In genomic region chr11:66386171-66387069, GRCh38 we compare ENCODE assay signal across 8 cellular contexts. TPM values are rescaled to one million over a fixed set of nuclear protein-coding genes. Genes with fewer than 3 reads are reported as not detected.
DNase-seq lines count a peak whose midpoint lies in the region; ATAC-seq and TF ChIP-seq lines count a peak whose summit lies in the region.

No MANE protein-coding gene starts in this region.

- peak overlapping the region; percentile 18 for H3K4me3 Mint-ChIP-seq in CD8-positive, alpha-beta T cell

- DNase-seq in CD8-positive, alpha-beta T cell: peak; percentile 67 to 90 (median 81)
- DNase-seq in NT2/D1 (ENCODE audit: low read depth, low spot score) (peak; percentile 83), epithelial cell of esophagus (ENCODE audit: low read depth) (peak; percentile 81), mucosa of gallbladder (ENCODE audit: low spot score) (peak; percentile 86)
- peak; percentile 94 for DNase-seq in activated CD8-positive, alpha-beta memory T cell treated with anti-CD3 and anti-CD28 coated beads, Interleukin-2, amount 50 U/mL, for 48 hours
- DNase-seq in stimulated activated CD8-positive, alpha-beta memory T cell treated with anti-CD3 and anti-CD28 coated beads, Interleukin-4, amount 100 ng/mL, for 1 hour (ENCODE audit: low read depth in 2 of 2, low spot score in 1 of 2): peak; percentile 66 to 74

- no peaks in the 10 kb centered on the region for H3K9me3 Mint-ChIP-seq in CD8-positive, alpha-beta T cell

- no peak overlapping the region for H3K27ac ChIP-seq in CD8-positive, alpha-beta T cell (ENCODE audit: low read depth, low read length)
- no peak overlapping the region for H3K27ac ChIP-seq in HUES64 (ENCODE audit: low read depth, low read length)

- peak; percentile 75 for ATAC-seq in CD8-positive, alpha-beta T cell
- ATAC-seq in GM18861 (IDR thresholded peaks at IDR 0.05; ENCODE audit: unreplicated experiment): no peak

- intact Hi-C loops in CD8-positive, alpha-beta T cell (cut with DNase I, micrococcal nuclease): loop anchor here (1.0 to 5.0 kb wide), 5 partner anchors 14 to 59 kb away; partner anchors contain the start of genes B4GAT1 (in 2 of the 2) and BRMS1 (in 2 of the 2)

- WGBS in HUES64: 23% methylated on average over 20 of the region's 20 CpGs

- TF ChIP-seq CTCF in CD8-positive, alpha-beta T cell (IDR thresholded peaks at IDR 0.05): peak; percentile 77
- peak; percentile 98 for TF ChIP-seq CTCF in epithelial cell of esophagus (IDR thresholded peaks at IDR 0.05; ENCODE audit: insufficient read depth, low read depth, low read length, missing control alignments)

- POLR2A ChIA-PET in CD8-positive, alpha-beta T cell (lab: Charles Lee): interaction anchor here (0.7 to 2.9 kb wide), 6 partner anchors 13 to 93 kb away, joined by 3 to 14 read pairs (median 6); partner anchors contain the start of genes BRMS1 and SLC29A2

- CTCF ChIA-PET in CD8-positive, alpha-beta T cell (lab: Charles Lee): interaction anchor here (0.5 to 4.3 kb wide), 39 partner anchors 8 to 274 kb away, joined by 3 to 56 read pairs (median 5); partner anchors contain the start of genes BRMS1, CD248, DPP3 and SLC29A2

- H3K27me3 Mint-ChIP-seq in CD8-positive, alpha-beta T cell (ENCODE audit: low read depth): no peaks in the 10 kb centered on the region

- no peaks in the 10 kb centered on the region for H3K27me3 ChIP-seq in CD8-positive, alpha-beta T cell (ENCODE audit: insufficient read depth, low read length)
- H3K27me3 ChIP-seq in HUES64 (ENCODE audit: insufficient read depth, low read length): peaks cover 7% of the 10 kb centered on the region; the same call in 1 of the 2 replicates
- peaks cover 11% of the 10 kb centered on the region for H3K27me3 ChIP-seq in NT2/D1 (ENCODE audit: insufficient read depth, insufficient read length)

- no peak overlapping the region for H3K4me3 ChIP-seq in CD8-positive, alpha-beta T cell (ENCODE audit: low read depth, low read length)
- peak overlapping the region; percentile 33 for H3K4me3 ChIP-seq in HUES64 (ENCODE audit: low read length)
- H3K4me3 ChIP-seq in NT2/D1 (ENCODE audit: insufficient read length, low read depth): no peak overlapping the region
- peak overlapping the region; percentile 28 for H3K4me3 ChIP-seq in epithelial cell of esophagus (ENCODE audit: low read length)

- peaks cover 5% of the 10 kb centered on the region for H3K4me1 ChIP-seq in CD8-positive, alpha-beta T cell (ENCODE audit: insufficient read depth, low read length)
- H3K4me1 ChIP-seq in HUES64 (ENCODE audit: insufficient read depth, low read length): no peaks in the 10 kb centered on the region
- peaks cover 3% of the 10 kb centered on the region for H3K4me1 ChIP-seq in NT2/D1 (ENCODE audit: insufficient read depth, insufficient read length)

- no peak overlapping the region for H3K27ac Mint-ChIP-seq in CD8-positive, alpha-beta T cell

- H3K9ac ChIP-seq in HUES64 (ENCODE audit: low read depth, low read length): 0 out of 2 replicates have a peak overlapping the region, but pooled peaks have one; percentile 10
- peak overlapping the region; percentile 65 for H3K9ac ChIP-seq in NT2/D1 (ENCODE audit: insufficient read length, low read depth)

- no peaks in the 10 kb centered on the region for H3K36me3 Mint-ChIP-seq in CD8-positive, alpha-beta T cell

- peaks cover 8% of the 10 kb centered on the region for H3K4me1 Mint-ChIP-seq in CD8-positive, alpha-beta T cell (ENCODE audit: low read depth)

- H3K36me3 ChIP-seq in CD8-positive, alpha-beta T cell (ENCODE audit: insufficient read depth, low read length): no peaks in the 10 kb centered on the region
- H3K36me3 ChIP-seq in HUES64 (ENCODE audit: insufficient read depth, low read length): no peaks in the 10 kb centered on the region
- no peaks in the 10 kb centered on the region for H3K36me3 ChIP-seq in NT2/D1 (ENCODE audit: insufficient read depth, insufficient read length, low read length)

- H3K9me3 ChIP-seq in CD8-positive, alpha-beta T cell (ENCODE audit: low read length): no peaks in the 10 kb centered on the region
- H3K9me3 ChIP-seq in HUES64 (ENCODE audit: insufficient read depth, low read depth, low read length) (no peaks in the 10 kb centered on the region), NT2/D1 (ENCODE audit: insufficient read depth, low read length) (no peaks in the 10 kb centered on the region)

RNA-seq across cellular contexts. Expression of gene SLC29A2, which starts 14.9 kb away (rescaled TPM):
- 1 to 10 TPM; 5.6 to 6.0 TPM for total RNA-seq in CD8-positive, alpha-beta T cell
- 20.4 TPM for polyA plus RNA-seq in HUES64 (2013, experiment 1 of 2)
- polyA plus RNA-seq in HUES64 (2013, experiment 2 of 2): 22.7 TPM
- total RNA-seq in mucosa of gallbladder: 19.0 TPM

RNA-seq across cellular contexts. Expression of gene NPAS4, which starts 34.4 kb away (rescaled TPM):
- not detected for total RNA-seq in CD8-positive, alpha-beta T cell
- 0.35 TPM for polyA plus RNA-seq in HUES64 (2013, experiment 1 of 2)
- 0.19 TPM for polyA plus RNA-seq in HUES64 (2013, experiment 2 of 2)
- 1.5 TPM for total RNA-seq in mucosa of gallbladder

RNA-seq across cellular contexts. Expression of gene B4GAT1, which starts 39.0 kb away (rescaled TPM):
- 1 to 10 TPM; 1.3 to 1.8 TPM for total RNA-seq in CD8-positive, alpha-beta T cell
- 20.8 TPM for polyA plus RNA-seq in HUES64 (2013, experiment 1 of 2)
- 24.3 TPM for polyA plus RNA-seq in HUES64 (2013, experiment 2 of 2)
- 43.8 TPM for total RNA-seq in mucosa of gallbladder

RNA-seq across cellular contexts. Expression of gene BRMS1, which starts 41.5 kb away (rescaled TPM):
- 10 to 100 TPM; 66.7 to 68.0 TPM for total RNA-seq in CD8-positive, alpha-beta T cell
- polyA plus RNA-seq in HUES64 (2013, experiment 1 of 2): 39.2 TPM
- polyA plus RNA-seq in HUES64 (2013, experiment 2 of 2): 33.9 TPM
- 32.2 TPM for total RNA-seq in mucosa of gallbladder

RNA-seq across cellular contexts. Expression of gene RIN1, which starts 50.2 kb away (rescaled TPM):
- total RNA-seq in CD8-positive, alpha-beta T cell: 1 to 10 TPM; 1.5 to 3.2 TPM
- polyA plus RNA-seq in HUES64 (2013, experiment 1 of 2): 2.5 TPM
- polyA plus RNA-seq in HUES64 (2013, experiment 2 of 2): 3.3 TPM
- total RNA-seq in mucosa of gallbladder: 16.0 TPM

Comparison
In these comparisons a context has a peak if more than half of its experiments do, and no peak if none do; other contexts are left out.
1. H3K4me3 ChIP-seq: peak in HUES64 (single experiment) and epithelial cell of esophagus (single experiment); none in CD8-positive, alpha-beta T cell (single experiment) and NT2/D1 (single experiment).
2. RNA of gene B4GAT1, which starts 39.0 kb away (total RNA-seq): 43.8 TPM in mucosa of gallbladder (single experiment); 1.3 to 1.8 TPM in CD8-positive, alpha-beta T cell; every median in the first group is over 10 times any median in the second.
3. Peak in every context shown above with its lines, with median percentiles within 50 percentile points of each other: DNase-seq.